Comparison of ENCODE assay signal across 29 cellular contexts in the genomic region with DNA sequence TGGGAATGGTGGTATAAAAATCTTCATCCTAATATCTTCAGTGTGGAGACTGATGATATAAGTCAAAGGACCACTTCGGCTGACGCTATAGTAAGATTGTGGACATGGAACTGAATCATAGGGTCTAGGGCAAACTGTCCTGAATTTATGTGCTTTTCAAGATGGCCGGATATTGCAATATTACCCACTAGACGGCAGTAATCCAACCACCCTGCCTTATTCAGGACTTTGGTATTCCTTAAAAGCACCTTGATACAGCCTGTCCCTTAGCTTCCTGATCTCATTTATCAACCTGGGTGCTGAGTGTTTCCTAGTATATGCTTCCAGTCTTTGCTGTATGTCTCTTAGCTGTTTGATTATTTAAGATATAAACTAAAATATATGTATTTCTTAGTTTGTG.
DNase-seq lines count a peak whose midpoint lies in the region; ATAC-seq and TF ChIP-seq lines count a peak whose summit lies in the region.
"Had no signal": no experiment of that assay in that cellular context is flagged by ENCODE, and none has a peak within 500 bp of the region (broad histone marks: within the 10 kb centered on the region; RNA-seq: fewer than 3 reads in every experiment).

No MANE protein-coding gene starts in this region.

- WGBS in SK-N-SH (ENCODE audit: low lambda C conversion rate), result 44% methylated on average over 4 of the region's 4 CpGs
- 92% methylated on average over 4 of the region's 4 CpGs for WGBS in hepatocyte (ENCODE audit: low lambda C conversion rate, missing lambda C conversion rate)
- WGBS in testis, 2 donors, result 79 to 88% methylated on average over 4 of the region's 4 CpGs

- TF ChIP-seq CTCF in C4-2B (conservative IDR thresholded peaks at IDR 0.05), result peak; percentile 27; the same call in 1 of the 2 replicates
- no peak for TF ChIP-seq CTCF in Loucy (conservative IDR thresholded peaks at IDR 0.05; ENCODE audit: low read length)
- peak; percentile 12; the same call in 1 of the 2 replicates for TF ChIP-seq CTCF in SK-N-SH (IDR thresholded peaks at IDR 0.05)
- no peak for TF ChIP-seq CTCF in hepatocyte (IDR thresholded peaks at IDR 0.05; ENCODE audit: poor library complexity)
- no peak for TF ChIP-seq CTCF in testis (IDR thresholded peaks at IDR 0.05)

- H3K4me3 ChIP-seq in Loucy (ENCODE audit: low read length, poor library complexity, severe bottlenecking) (no peak overlapping the region), SK-N-SH (ENCODE audit: low read depth in 2 of 2, low read length in 1 of 2) (no peak overlapping the region), hepatocyte (no peak overlapping the region), testis (no peak overlapping the region)
- H3K4me3 ChIP-seq: BLaER1 treated with 17β-estradiol and CSF1 and Interleukin-3, amounts not matched to agents 10 nM and 100 nM; Peyer's patch; SJCRH30; upper lobe of left lung had no signal

- TF ChIP-seq EP300 in SK-N-SH (IDR thresholded peaks at IDR 0.05; ENCODE audit: borderline replicate concordance in 1 of 2, low read depth in 1 of 2, low read length in 1 of 2), result no peak

- no peak overlapping the region for H3K27ac ChIP-seq in C4-2B
- H3K27ac ChIP-seq in SK-N-SH (ENCODE audit: low read depth in 2 of 2, low read length in 1 of 2), result no peak overlapping the region
- peak overlapping the region; percentile 66 for H3K27ac ChIP-seq in hepatocyte
- no peak overlapping the region for H3K27ac ChIP-seq in testis
- H3K27ac ChIP-seq: BLaER1 treated with 17β-estradiol and CSF1 and Interleukin-3, amounts not matched to agents 10 nM and 100 nM; epithelial cell of prostate; SJCRH30; upper lobe of left lung had no signal

- TF ChIP-seq POLR2A in testis (IDR thresholded peaks at IDR 0.05), result no peak

- H3K4me1 ChIP-seq in Loucy (ENCODE audit: insufficient read depth, low read length, poor library complexity, severe bottlenecking) (peaks cover 17% of the 10 kb centered on the region), SK-N-SH (ENCODE audit: control insufficient read depth in 1 of 2, insufficient read depth in 2 of 2, low read depth in 1 of 2, low read length in 1 of 2) (no peaks in the 10 kb centered on the region), hepatocyte (ENCODE audit: insufficient read depth) (no peaks in the 10 kb centered on the region), testis (no peaks in the 10 kb centered on the region)
- H3K4me1 ChIP-seq: BLaER1 treated with 17β-estradiol and CSF1 and Interleukin-3, amounts not matched to agents 10 nM and 100 nM; Peyer's patch; SJCRH30; upper lobe of left lung had no signal

- no peaks in the 10 kb centered on the region for H3K9me3 ChIP-seq in Loucy (ENCODE audit: insufficient read depth, low read depth, low read length)
- no peaks in the 10 kb centered on the region for H3K9me3 ChIP-seq in SK-N-SH
- no peaks in the 10 kb centered on the region for H3K9me3 ChIP-seq in hepatocyte (ENCODE audit: low read depth)
- H3K9me3 ChIP-seq in testis, result no peaks in the 10 kb centered on the region
- H3K9me3 ChIP-seq: BLaER1 treated with 17β-estradiol and CSF1 and Interleukin-3, amounts not matched to agents 10 nM and 100 nM; Peyer's patch; SJCRH30; upper lobe of left lung had no signal

- H3K79me2 ChIP-seq in Loucy (ENCODE audit: insufficient read depth, low read length) (no peaks in the 10 kb centered on the region), SK-N-SH (ENCODE audit: insufficient read depth) (no peaks in the 10 kb centered on the region), hepatocyte (no peaks in the 10 kb centered on the region)

- H3K9me2 ChIP-seq in Loucy (replicated peaks; ENCODE audit: low read depth, low read length) (no peaks in the 10 kb centered on the region), SK-N-SH (no peaks in the 10 kb centered on the region), hepatocyte (replicated peaks; ENCODE audit: insufficient read depth) (no peaks in the 10 kb centered on the region)

- no peak overlapping the region for H3K4me2 ChIP-seq in Loucy (ENCODE audit: low read depth, low read length, poor library complexity, severe bottlenecking)
- H3K4me2 ChIP-seq in SK-N-SH, result no peak overlapping the region
- no peak overlapping the region for H3K4me2 ChIP-seq in hepatocyte
- H3K4me2 ChIP-seq: BLaER1 treated with 17β-estradiol and CSF1 and Interleukin-3, amounts not matched to agents 10 nM and 100 nM had no signal

- CTCF ChIA-PET in SK-N-SH (lab: Yijun Ruan, JAX), result no interaction called here

- no peak overlapping the region for H3K9ac ChIP-seq in Loucy (ENCODE audit: low read depth, low read length, poor library complexity, severe bottlenecking)
- no peak overlapping the region for H3K9ac ChIP-seq in SK-N-SH
- H3K9ac ChIP-seq: BLaER1 treated with 17β-estradiol and CSF1 and Interleukin-3, amounts not matched to agents 10 nM and 100 nM had no signal

- no peak for DNase-seq in SK-N-SH
- no peak for DNase-seq in hepatocyte (ENCODE audit: low spot score)
- no peak for DNase-seq in testis
- DNase-seq in effector CD4-positive, alpha-beta T cell, result no peak
- DNase-seq: activated CD4-positive, alpha-beta T cell treated with anti-CD3 and anti-CD28 coated beads, Interleukin-2, amount 50 U/mL, for 1 hour; activated CD4-positive, CD25-positive, alpha-beta regulatory T cell; activated gamma-delta T cell; activated naive CD8-positive, alpha-beta T cell treated with anti-CD3 and anti-CD28 coated beads for 36 hours; activated T-cell treated with anti-CD3 and anti-CD28 coated beads, Interleukin-2, amount 50 U/mL, for 1 hour; anterior cingulate cortex; effector CD8-positive, alpha-beta T cell; hypothalamus; left colon; mammary epithelial cell; NCI-H146; NCI-H2107; Peyer's patch; SJCRH30; stimulated activated naive B cell treated with anti-CD40 and anti-IgM and Interleukin-4, amounts not matched to agents 10 μg/mL and 1 μg/mL and 100 μg/mL, for 72 hours; substantia nigra; T-cell; upper lobe of left lung had no signal

- intact Hi-C loops in testis (cut with DNase I; ENCODE audit: low total_unique reads), result no loop called here

- POLR2A ChIA-PET in SK-N-SH (lab: Yijun Ruan, JAX), result no interaction called here

- 0 out of 2 replicates have a peak overlapping the region, but pooled peaks have one; percentile 5 for H2AFZ ChIP-seq in Loucy (ENCODE audit: low read length)
- H2AFZ ChIP-seq in SK-N-SH (ENCODE audit: low read depth), result no peak overlapping the region
- no peak overlapping the region for H2AFZ ChIP-seq in hepatocyte

- ATAC-seq in GM21390 (IDR thresholded peaks at IDR 0.05; ENCODE audit: unreplicated experiment), result no peak
- ATAC-seq in HG03442 (IDR thresholded peaks at IDR 0.05; ENCODE audit: unreplicated experiment), result no peak
- ATAC-seq: left colon; natural killer cell treated with Interleukin-12 subunit alpha and Interleukin-12 subunit beta and Interleukin-15 and Interleukin-18, amount 100 ng/mL, for 72 hours; stimulated activated naive B cell treated with anti-CD40 and anti-IgM and Interleukin-4, amounts not matched to agents 10 μg/mL and 1 μg/mL and 100 μg/mL, for 72 hours; T-cell had no signal

- H4K20me1 ChIP-seq in Loucy (ENCODE audit: insufficient read depth, low read length, poor library complexity, severe bottlenecking) (no peaks in the 10 kb centered on the region), SK-N-SH (ENCODE audit: insufficient read depth) (no peaks in the 10 kb centered on the region), hepatocyte (ENCODE audit: insufficient read depth, poor library complexity, severe bottlenecking) (no peaks in the 10 kb centered on the region)
- H4K20me1 ChIP-seq: BLaER1 treated with 17β-estradiol and CSF1 and Interleukin-3, amounts not matched to agents 10 nM and 100 nM had no signal

- H3K36me3 ChIP-seq in Loucy (ENCODE audit: insufficient read depth, low read length) (no peaks in the 10 kb centered on the region), SK-N-SH (replicated peaks in 1 of 2; ENCODE audit: control insufficient read depth in 1 of 2, insufficient read depth in 2 of 2, low read length in 1 of 2) (no peaks in the 10 kb centered on the region), hepatocyte (replicated peaks; ENCODE audit: insufficient read depth, low read depth) (no peaks in the 10 kb centered on the region), testis (ENCODE audit: low read depth, missing control alignments) (no peaks in the 10 kb centered on the region)
- H3K36me3 ChIP-seq: BLaER1 treated with 17β-estradiol and CSF1 and Interleukin-3, amounts not matched to agents 10 nM and 100 nM; Peyer's patch; SJCRH30; upper lobe of left lung had no signal

- H3F3A ChIP-seq in Loucy (ENCODE audit: low read depth) (no peaks in the 10 kb centered on the region), SK-N-SH (replicated peaks; ENCODE audit: insufficient read depth) (no peaks in the 10 kb centered on the region)

- no peaks in the 10 kb centered on the region for H3K27me3 ChIP-seq in Loucy (ENCODE audit: insufficient read depth, low read length, poor library complexity, severe bottlenecking)
- H3K27me3 ChIP-seq in SK-N-SH (ENCODE audit: insufficient read depth), result no peaks in the 10 kb centered on the region
- H3K27me3 ChIP-seq in hepatocyte, result no peaks in the 10 kb centered on the region
- no peaks in the 10 kb centered on the region for H3K27me3 ChIP-seq in testis
- H3K27me3 ChIP-seq: BLaER1 treated with 17β-estradiol and CSF1 and Interleukin-3, amounts not matched to agents 10 nM and 100 nM; Peyer's patch; SJCRH30; upper lobe of left lung had no signal

- no peak for TF ChIP-seq RAD21 in SK-N-SH (IDR thresholded peaks at IDR 0.05; ENCODE audit: low read length)

TF ChIP-seq in SK-N-SH, 30 proteins besides CTCF, POLR2A, EP300 and RAD21 (continues in another document):
- TF ChIP-seq YY1 (IDR thresholded peaks at IDR 0.05; ENCODE audit: low read depth) (no peak), SMC3 (IDR thresholded peaks at IDR 0.05; ENCODE audit: low read depth, low read length) (no peak), NRF1 (IDR thresholded peaks at IDR 0.05; ENCODE audit: low read depth, low read length) (no peak), RCOR1 (IDR thresholded peaks at IDR 0.05; ENCODE audit: low read length) (no peak), RFX5 (IDR thresholded peaks at IDR 0.05; ENCODE audit: low read length) (no peak), JUND (IDR thresholded peaks at IDR 0.05) (no peak), FOXJ3 (CRISPR knock-in tag; IDR thresholded peaks at IDR 0.05) (no peak), NFIC (IDR thresholded peaks at IDR 0.05; ENCODE audit: borderline replicate concordance) (no peak), RXRA (IDR thresholded peaks at IDR 0.05; ENCODE audit: borderline replicate concordance, low read depth) (no peak), FOXM1 (IDR thresholded peaks at IDR 0.05; ENCODE audit: low read depth) (no peak), SIN3A (IDR thresholded peaks at IDR 0.05; ENCODE audit: borderline replicate concordance, low read depth, low read length) (no peak), FOSL2 (IDR thresholded peaks at IDR 0.05; ENCODE audit: borderline replicate concordance, low read depth) (no peak)

Comparison
In these comparisons a context has a peak if more than half of its experiments do, and no peak if none do; other contexts are left out.
1. CTCF ChIP-seq: peak in C4-2B (single experiment) and SK-N-SH (single experiment); none in Loucy (single experiment), hepatocyte (single experiment) and testis (0 of 3).